ENCODE assay signal across 7 cellular contexts in the genomic region with DNA sequence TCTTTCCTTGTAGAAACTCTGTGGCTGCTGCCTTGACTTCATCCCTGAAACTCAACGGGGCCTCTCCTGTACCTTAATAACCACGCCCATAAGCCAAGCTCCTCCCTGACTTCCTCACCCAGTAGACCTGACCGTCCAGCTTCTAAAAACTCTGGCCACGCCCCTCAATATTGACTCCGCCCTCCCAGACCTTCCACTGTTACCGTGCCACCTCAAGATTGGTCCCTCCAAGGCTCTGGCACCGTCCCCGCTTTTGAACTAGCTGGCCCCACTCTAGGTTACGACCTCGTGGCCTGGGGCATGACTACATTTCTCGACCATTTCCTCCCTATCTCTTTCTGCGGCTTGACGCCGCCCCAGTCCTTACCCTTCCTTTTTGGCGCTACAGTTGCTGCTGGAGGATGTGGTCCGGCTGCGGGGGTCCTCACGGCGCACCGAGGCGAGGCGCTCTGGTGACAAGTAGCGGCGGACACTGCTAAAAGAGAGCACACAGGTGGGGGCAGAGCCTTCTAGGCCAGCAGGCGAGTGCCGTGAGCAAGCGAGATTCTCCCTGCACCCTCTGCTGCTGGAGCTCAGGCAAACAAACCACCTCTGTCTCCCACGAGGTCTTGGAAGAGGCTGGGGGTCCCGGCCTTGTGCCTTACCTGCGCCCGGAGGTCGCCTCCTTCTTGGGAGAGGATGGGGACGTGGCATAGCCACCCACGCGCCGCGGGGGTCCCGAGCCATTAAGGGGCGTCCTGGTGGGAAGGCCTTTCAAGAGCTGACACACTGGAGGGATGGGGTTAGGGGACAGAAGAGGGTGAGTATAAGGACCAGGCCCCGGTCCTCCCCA. TPM values are rescaled to one million over a fixed set of nuclear protein-coding genes. Genes with fewer than 3 reads are reported as not detected.
DNase-seq lines count a peak whose midpoint lies in the region; ATAC-seq and TF ChIP-seq lines count a peak whose summit lies in the region.

No MANE protein-coding gene starts in this region.

- TF ChIP-seq RAD21 in liver (IDR thresholded peaks at IDR 0.05), result no peak

- DNase-seq in NCI-H2196 (lab: John Stamatoyannopoulos, UW; ENCODE audit: unreplicated experiment) (peak; percentile 97), dedifferentiated amniotic fluid mesenchymal stem cell (ENCODE audit: extremely low spot score) (peak; percentile 22)
- peak; percentile 72 to 90 for DNase-seq in activated CD4-positive, alpha-beta T cell treated with anti-CD3 and anti-CD28 coated beads for 24 hours (ENCODE audit: low read depth in 2 of 2)
- peak; percentile 64 for DNase-seq in stimulated activated CD8-positive, alpha-beta memory T cell treated with anti-CD3 and anti-CD28 coated beads, Interleukin-12 subunit alpha, Interleukin-12 subunit beta, amount 100 ng/mL, for 24 hours (ENCODE audit: extremely low read depth)

- no peak overlapping the region for H3K9ac ChIP-seq in liver (ENCODE audit: low read depth in 1 of 2, low read length in 2 of 2)

- H3K27me3 ChIP-seq in liver (ENCODE audit: control insufficient read depth in 4 of 4, insufficient read depth in 4 of 4, low read length in 3 of 4), result no peaks in the 10 kb centered on the region

- no peaks in the 10 kb centered on the region for H3K9me3 ChIP-seq in liver (ENCODE audit: control insufficient read depth in 4 of 4, low read length in 3 of 4)

- ATAC-seq in GM18511 (IDR thresholded peaks at IDR 0.05; ENCODE audit: unreplicated experiment) (peak; percentile 40), HG03025 (IDR thresholded peaks at IDR 0.05; ENCODE audit: low FRiP score, unreplicated experiment) (peak; percentile 29)

- 4% methylated on average over 40 of the region's 40 CpGs for WGBS in liver

- peaks cover 8 to 45% (median 30%) of the 10 kb centered on the region in 4 donors for H3K4me1 ChIP-seq in liver (ENCODE audit: control insufficient read depth in 4 of 4, insufficient read depth in 4 of 4, low read length in 3 of 4)

- peak overlapping the region; percentile 2 to 19 (median 16) for H3K4me3 ChIP-seq in liver (ENCODE audit: low read depth in 1 of 3, low read length in 3 of 3)

- peak overlapping the region; percentile 71 to 76 for H3K27ac ChIP-seq in liver (ENCODE audit: low read depth in 1 of 2, low read length in 2 of 2)

- no peak for TF ChIP-seq CTCF in liver (IDR thresholded peaks at IDR 0.05; ENCODE audit: low read depth, low read length, missing input control)

- H3K36me3 ChIP-seq in liver (ENCODE audit: control insufficient read depth in 4 of 4, insufficient read depth in 3 of 4, low read depth in 1 of 4, low read length in 3 of 4), result no peaks in the 10 kb centered on the region

TF ChIP-seq in liver, 16 proteins besides CTCF, POLR2A, EP300 and RAD21:
- TF ChIP-seq, protein P1, sequence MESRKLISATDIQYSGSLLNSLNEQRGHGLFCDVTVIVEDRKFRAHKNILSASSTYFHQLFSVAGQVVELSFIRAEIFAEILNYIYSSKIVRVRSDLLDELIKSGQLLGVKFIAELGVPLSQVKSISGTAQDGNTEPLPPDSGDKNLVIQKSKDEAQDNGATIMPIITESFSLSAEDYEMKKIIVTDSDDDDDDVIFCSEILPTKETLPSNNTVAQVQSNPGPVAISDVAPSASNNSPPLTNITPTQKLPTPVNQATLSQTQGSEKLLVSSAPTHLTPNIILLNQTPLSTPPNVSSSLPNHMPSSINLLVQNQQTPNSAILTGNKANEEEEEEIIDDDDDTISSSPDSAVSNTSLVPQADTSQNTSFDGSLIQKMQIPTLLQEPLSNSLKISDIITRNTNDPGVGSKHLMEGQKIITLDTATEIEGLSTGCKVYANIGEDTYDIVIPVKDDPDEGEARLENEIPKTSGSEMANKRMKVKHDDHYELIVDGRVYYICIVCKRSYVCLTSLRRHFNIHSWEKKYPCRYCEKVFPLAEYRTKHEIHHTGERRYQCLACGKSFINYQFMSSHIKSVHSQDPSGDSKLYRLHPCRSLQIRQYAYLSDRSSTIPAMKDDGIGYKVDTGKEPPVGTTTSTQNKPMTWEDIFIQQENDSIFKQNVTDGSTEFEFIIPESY (IDR thresholded peaks at IDR 0.05), result no peak
- no peak for TF ChIP-seq NR2F2 (IDR thresholded peaks at IDR 0.05)
- TF ChIP-seq YY1 (IDR thresholded peaks at IDR 0.05), result no peak
- TF ChIP-seq FOXA2 (IDR thresholded peaks at IDR 0.05), result no peak
- no peak for TF ChIP-seq GABPA (IDR thresholded peaks at IDR 0.05 in 1 of 2, conservative IDR thresholded peaks at IDR 0.05 in 1 of 2)
- TF ChIP-seq FOXA1 (IDR thresholded peaks at IDR 0.05), result no peak
- no peak for TF ChIP-seq SP1 (IDR thresholded peaks at IDR 0.05)
- no peak for TF ChIP-seq HNF4A (conservative IDR thresholded peaks at IDR 0.05)
TF ChIP-seq in liver: peak in this region for 0.

RNA-seq across cellular contexts. Expression of gene EML2, which starts 2.3 kb away (rescaled TPM):
- total RNA-seq in liver, result 1 to 10 TPM; 8.5 to 9.5 TPM
- polyA plus RNA-seq in liver, result 10 to 100 TPM in 1 of 2 donors, 1 to 10 TPM in 1; 1.1 to 10.4 TPM

RNA-seq across cellular contexts. Expression of gene GIPR, which starts 26.5 kb away (rescaled TPM):
- under 1 TPM; 0.05 to 0.50 TPM for total RNA-seq in liver
- under 1 TPM; 0.06 to 0.08 TPM for polyA plus RNA-seq in liver

RNA-seq across cellular contexts. Expression of gene GPR4, which starts 39.5 kb away (rescaled TPM):
- total RNA-seq in liver, result under 1 TPM; 0.37 to 0.84 TPM
- 1 to 10 TPM; 1.1 to 1.9 TPM for polyA plus RNA-seq in liver

RNA-seq across cellular contexts. Expression of gene SNRPD2, which starts 50.3 kb away (rescaled TPM):
- total RNA-seq in liver, result 10 to 100 TPM; 38.6 to 71.9 TPM
- 100 to 1,000 TPM; 109 to 175 TPM for polyA plus RNA-seq in liver

RNA-seq across cellular contexts. Expression of gene QPCTL, which starts 51.0 kb away (rescaled TPM):
- 1 to 10 TPM; 3.7 to 6.1 TPM for total RNA-seq in liver
- polyA plus RNA-seq in liver, result 1 to 10 TPM; 2.9 to 4.5 TPM

Comparison
In these comparisons a context has a peak if more than half of its experiments do, and no peak if none do; other contexts are left out.
1. Peak in every context shown above with its lines: DNase-seq, ATAC-seq, H3K4me3 ChIP-seq and H3K27ac ChIP-seq.
2. DNase-seq: peak in every context shown above with its lines; median percentile 97 in NCI-H2196; 81 in activated CD4-positive, alpha-beta T cell treated with anti-CD3 and anti-CD28 coated beads for 24 hours; 64 in stimulated activated CD8-positive, alpha-beta memory T cell treated with anti-CD3 and anti-CD28 coated beads, Interleukin-12 subunit alpha, Interleukin-12 subunit beta, amount 100 ng/mL, for 24 hours; 22 in dedifferentiated amniotic fluid mesenchymal stem cell.